In the genomic region with DNA sequence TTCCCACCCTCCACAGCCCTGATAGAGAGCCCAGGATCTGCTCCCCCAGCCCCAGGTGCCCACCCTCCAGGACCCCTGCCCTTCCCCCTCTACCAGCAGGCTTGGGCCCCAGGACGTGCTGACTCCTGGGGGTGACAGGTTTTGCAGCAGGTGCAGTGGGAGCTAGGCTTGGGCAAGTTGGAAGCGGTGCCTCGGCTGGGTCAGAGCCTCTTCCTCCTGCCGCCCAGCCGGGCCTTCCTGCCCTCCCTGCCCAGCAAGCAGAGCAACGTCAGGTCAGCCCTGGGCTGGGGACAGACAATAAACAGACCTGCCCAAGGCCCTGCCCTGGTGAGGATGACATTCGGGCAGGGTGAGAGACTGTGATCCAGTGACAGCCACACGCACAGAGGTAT, we compare ENCODE assay signal across 12 cellular contexts. TPM values are rescaled to one million over a fixed set of nuclear protein-coding genes. Genes with fewer than 3 reads are reported as not detected.
A peak's percentile ranks its signal among the peaks of the same experiment; 100 is the strongest.
DNase-seq lines count a peak whose midpoint lies in the region; FAIRE-seq and TF ChIP-seq lines count a peak whose summit lies in the region.
"Had no signal": no experiment of that assay in that cellular context is flagged by ENCODE, and none has a peak within 500 bp of the region (broad histone marks: within the 10 kb centered on the region; RNA-seq: fewer than 3 reads in every experiment).

No MANE protein-coding gene starts in this region.

- H3K27me3 ChIP-seq in PC-9 (ENCODE audit: insufficient read depth, low read depth): no peaks in the 10 kb centered on the region

- in situ Hi-C loops in GM13977 (cut with MboI; ENCODE audit: low pct_unique_long_range_greater_than_20kb, low sequenced_read_pairs, unreplicated experiment): no loop called here

- H3K9me3 ChIP-seq in PC-9 (ENCODE audit: insufficient read depth, low read depth) (no peaks in the 10 kb centered on the region), kidney (ENCODE audit: control insufficient read depth in 1 of 2, low read length in 2 of 2) (no peaks in the 10 kb centered on the region)

- no peaks in the 10 kb centered on the region for H4K20me1 ChIP-seq in PC-9 (ENCODE audit: insufficient read depth)

- no peak overlapping the region for H3K4me2 ChIP-seq in PC-9

- FAIRE-seq in kidney (lab: Jason Lieb, UNC): no peak
- FAIRE-seq: GM12878, H54 had no signal

- DNase-seq in GM13977 (ENCODE audit: low spot score): no peak
- DNase-seq in PC-9: no peak
- peak; percentile 62 for DNase-seq in kidney
- DNase-seq in posterior vena cava (ENCODE audit: low spot score): peak; percentile 55
- DNase-seq in dermis blood vessel endothelial cell: no peak
- DNase-seq in iPS-NIHi7 (ENCODE audit: extremely low spot score): no peak
- DNase-seq in foreskin fibroblast: no peak
- DNase-seq: NCI-H2107 had no signal

- peak; percentile 7 for TF ChIP-seq CTCF in GM13977 (IDR thresholded peaks at IDR 0.05; ENCODE audit: extremely low read depth, insufficient read depth, missing control alignments)
- TF ChIP-seq CTCF in PC-9 (conservative IDR thresholded peaks at IDR 0.05): peak; percentile 72
- TF ChIP-seq CTCF in kidney (IDR thresholded peaks at IDR 0.05; ENCODE audit: borderline replicate concordance, extremely low read depth, insufficient read depth): no peak
- no peak for TF ChIP-seq CTCF in foreskin fibroblast (IDR thresholded peaks at IDR 0.05; ENCODE audit: low read depth, low read length)

- POLR2A ChIA-PET in PC-9 (lab: Charles Lee; ENCODE audit: unreplicated experiment): no interaction called here

- no peaks in the 10 kb centered on the region for H3K36me3 ChIP-seq in PC-9 (ENCODE audit: low read depth)
- H3K36me3 ChIP-seq in kidney (ENCODE audit: control insufficient read depth in 1 of 2, insufficient read depth in 2 of 2, low read length in 2 of 2): no peaks in the 10 kb centered on the region

- CTCF ChIA-PET in PC-9 (lab: Charles Lee): interaction anchor here (0.6 to 0.7 kb wide), 2 partner anchors 75 to 226 kb away, joined by 3 to 13 read pairs; no protein-coding TSS in a partner anchor

- BruUV-seq in PC-9 (replicated peaks; lab: Mats Ljungman, UMichigan): no TSS peak

- no peaks in the 10 kb centered on the region for H3K9me2 ChIP-seq in PC-9 (ENCODE audit: insufficient read depth)

- H3F3A ChIP-seq in PC-9 (ENCODE audit: insufficient read depth, low read depth): peaks cover 15% of the 10 kb centered on the region; the same call in 1 of the 2 replicates

- no peak overlapping the region for H3K9ac ChIP-seq in kidney (ENCODE audit: low read length in 2 of 2)

- no peak overlapping the region for H3K4me3 ChIP-seq in PC-9
- H3K4me3 ChIP-seq in kidney (ENCODE audit: low read length in 2 of 2): no peak overlapping the region
- H3K4me3 ChIP-seq in foreskin fibroblast (ENCODE audit: low read depth in 1 of 2, low read length in 2 of 2): no peak overlapping the region
- H3K4me3 ChIP-seq: GM12878 had no signal

- no peaks in the 10 kb centered on the region for H3K79me2 ChIP-seq in PC-9 (ENCODE audit: low read depth)

- H3K4me1 ChIP-seq in PC-9 (replicated peaks; ENCODE audit: insufficient read depth) (no peaks in the 10 kb centered on the region), kidney (ENCODE audit: control insufficient read depth in 1 of 2, insufficient read depth in 1 of 2, low read depth in 1 of 2, low read length in 2 of 2) (no peaks in the 10 kb centered on the region)

- H3K27ac ChIP-seq in PC-9 (no peak overlapping the region), kidney (ENCODE audit: low read depth in 2 of 2, low read length in 2 of 2) (no peak overlapping the region)

- no peak overlapping the region for H2AFZ ChIP-seq in PC-9

- intact Hi-C loops in PC-9 (cut with micrococcal nuclease; ENCODE audit: unreplicated experiment) (loop anchor here (2.0 to 5.0 kb wide), 2 partner anchors 65 to 135 kb away; no protein-coding TSS in a partner anchor), kidney (cut with DNase I) (loop anchor here (10.0 kb wide), 1 partner anchor 63 kb away; a partner anchor contains a TSS), posterior vena cava (cut with DNase I) (loop anchor here (5.0 kb wide), 1 partner anchor 65 kb away; no protein-coding TSS in a partner anchor)

RNA-seq across cellular contexts. Expression of a gene that starts 9.2 kb away (rescaled TPM):
- total RNA-seq in PC-9 (2021) (22.7 and 23.2 TPM in 2 replicates), kidney (0.60 TPM), posterior vena cava (not detected), dermis blood vessel endothelial cell (not detected in 2 replicates)
- 5.5 TPM for polyA plus RNA-seq in kidney (ENCODE audit: insufficient read depth, low read depth, low replicate concordance)
- total RNA-seq: CD8-positive, alpha-beta T cell; GM12878; T-helper 2 cell treated with Interferon-gamma antibody and Interleukin-4, amounts not matched to agents 100 ng/mL and 5 ng/mL, for 36 hours had no signal
- polyA plus RNA-seq: GM12878 had no signal

RNA-seq across cellular contexts. Expression of a gene that starts 16.5 kb away (rescaled TPM):
- total RNA-seq in PC-9 (2021): not detected in 2 replicates
- total RNA-seq in kidney: not detected
- polyA plus RNA-seq in kidney (ENCODE audit: insufficient read depth, low read depth, low replicate concordance): not detected
- not detected for total RNA-seq in posterior vena cava
- total RNA-seq in dermis blood vessel endothelial cell: not detected in 2 replicates
- total RNA-seq: CD8-positive, alpha-beta T cell; T-helper 2 cell treated with Interferon-gamma antibody and Interleukin-4, amounts not matched to agents 100 ng/mL and 5 ng/mL, for 36 hours had no signal
- polyA plus RNA-seq: GM12878 had no signal

RNA-seq across cellular contexts. Expression of a gene that starts 57.3 kb away (rescaled TPM):
- not detected in 2 replicates for total RNA-seq in PC-9 (2021)
- not detected for total RNA-seq in kidney
- polyA plus RNA-seq in kidney (ENCODE audit: insufficient read depth, low read depth, low replicate concordance): not detected
- not detected for total RNA-seq in posterior vena cava
- not detected in 2 replicates for total RNA-seq in dermis blood vessel endothelial cell
- total RNA-seq: CD8-positive, alpha-beta T cell; GM12878; T-helper 2 cell treated with Interferon-gamma antibody and Interleukin-4, amounts not matched to agents 100 ng/mL and 5 ng/mL, for 36 hours had no signal
- polyA plus RNA-seq: GM12878 had no signal

Comparison
In these comparisons a context has a peak if more than half of its experiments do, and no peak if none do; other contexts are left out.
1. DNase-seq: peak in kidney (single experiment) and posterior vena cava (single experiment); none in GM13977 (single experiment), PC-9 (0 of 2), dermis blood vessel endothelial cell (single experiment), iPS-NIHi7 (single experiment) and foreskin fibroblast (0 of 2).
2. CTCF ChIP-seq: peak in GM13977 (single experiment) and PC-9 (single experiment); none in kidney (single experiment) and foreskin fibroblast (single experiment).
3. RNA of a gene that starts 9.2 kb away (total RNA-seq): 22.7 to 23.2 TPM in PC-9; 0.60 TPM in kidney (single experiment), not detected in posterior vena cava and not detected in dermis blood vessel endothelial cell; every median in the first group is over 10 times any median in the second.